Comparison of ENCODE assay signal across 11 cellular contexts in genomic region chr2:7744827-7745226, GRCh38.
DNase-seq lines count a peak whose midpoint lies in the region; ATAC-seq and TF ChIP-seq lines count a peak whose summit lies in the region.
"Had no signal": no experiment of that assay in that cellular context is flagged by ENCODE, and none has a peak within 500 bp of the region (broad histone marks: within the 10 kb centered on the region; RNA-seq: fewer than 3 reads in every experiment).

No MANE protein-coding gene starts in this region.

- no peak overlapping the region for H3K27ac Mint-ChIP-seq in activated CD4-positive, alpha-beta T cell treated with anti-CD3 and anti-CD28 coated beads, Interleukin-2, amount 10 ng/mL, durations not matched to agents 7 days and 5 days
- peak overlapping the region; percentile 2 for H3K27ac Mint-ChIP-seq in activated naive CD8-positive, alpha-beta T cell treated with anti-CD3 and anti-CD28 coated beads for 36 hours
- H3K27ac Mint-ChIP-seq in natural killer cell treated with Interleukin-12 subunit alpha and Interleukin-12 subunit beta and Interleukin-15 and Interleukin-18, amount 100 ng/mL, for 72 hours = peak overlapping the region; percentile 86 to 87

- peaks cover 18% of the 10 kb centered on the region for H3K36me3 Mint-ChIP-seq in activated CD4-positive, alpha-beta T cell treated with anti-CD3 and anti-CD28 coated beads, Interleukin-2, amount 10 ng/mL, durations not matched to agents 7 days and 5 days (ENCODE audit: low read depth)
- peaks cover 18% of the 10 kb centered on the region for H3K36me3 Mint-ChIP-seq in activated naive CD8-positive, alpha-beta T cell treated with anti-CD3 and anti-CD28 coated beads for 36 hours
- peaks cover 56% of the 10 kb centered on the region for H3K36me3 Mint-ChIP-seq in natural killer cell treated with Interleukin-12 subunit alpha and Interleukin-12 subunit beta and Interleukin-15 and Interleukin-18, amount 100 ng/mL, for 72 hours
- H3K36me3 Mint-ChIP-seq: activated naive CD8-positive, alpha-beta T cell had no signal

- POLR2A ChIA-PET in activated CD4-positive, alpha-beta T cell treated with anti-CD3 and anti-CD28 coated beads, Interleukin-2, amount 10 ng/mL, durations not matched to agents 7 days and 5 days (lab: Charles Lee) = no interaction called here

- DNase-seq in activated CD4-positive, alpha-beta T cell treated with anti-CD3 and anti-CD28 coated beads, Interleukin-2, amount 10 ng/mL, durations not matched to agents 7 days and 5 days = peak; percentile 30
- DNase-seq in activated CD4-positive, alpha-beta T cell treated with anti-CD3 and anti-CD28 coated beads, Interleukin-2, amount 50 U/mL, for 4 hours = no peak
- DNase-seq in NCI-H2196 (lab: John Stamatoyannopoulos, UW; ENCODE audit: unreplicated experiment) = peak; percentile 28
- DNase-seq in activated naive CD8-positive, alpha-beta T cell treated with anti-CD3 and anti-CD28 coated beads for 36 hours = peak; percentile 41
- peak; percentile 90 for DNase-seq in natural killer cell treated with Interleukin-12 subunit alpha and Interleukin-12 subunit beta and Interleukin-15 and Interleukin-18, amount 100 ng/mL, for 72 hours (ENCODE audit: low spot score)
- DNase-seq in NCI-H524 treated with DMSO at 0.1 percent for 48 hours (lab: John Stamatoyannopoulos, UW) = no peak
- DNase-seq in GM20000 (ENCODE audit: low spot score) = no peak
- DNase-seq: NCI-H1694 treated with DMSO at 0.1 percent for 48 hours had no signal

- CTCF ChIA-PET in activated CD4-positive, alpha-beta T cell treated with anti-CD3 and anti-CD28 coated beads, Interleukin-2, amount 10 ng/mL, durations not matched to agents 7 days and 5 days (lab: Charles Lee) = interaction anchor here (0.6 to 1.2 kb wide), 5 partner anchors 12 to 184 kb away, joined by 3 read pairs; no protein-coding TSS in a partner anchor

- peaks cover 12% of the 10 kb centered on the region for H3K4me1 Mint-ChIP-seq in activated CD4-positive, alpha-beta T cell treated with anti-CD3 and anti-CD28 coated beads, Interleukin-2, amount 10 ng/mL, durations not matched to agents 7 days and 5 days
- peaks cover 36% of the 10 kb centered on the region for H3K4me1 Mint-ChIP-seq in activated naive CD8-positive, alpha-beta T cell treated with anti-CD3 and anti-CD28 coated beads for 36 hours
- peaks cover 67 to 80% of the 10 kb centered on the region in 2 donors for H3K4me1 Mint-ChIP-seq in natural killer cell treated with Interleukin-12 subunit alpha and Interleukin-12 subunit beta and Interleukin-15 and Interleukin-18, amount 100 ng/mL, for 72 hours (ENCODE audit: low read depth in 2 of 2)

- H3K4me3 Mint-ChIP-seq in activated CD4-positive, alpha-beta T cell treated with anti-CD3 and anti-CD28 coated beads, Interleukin-2, amount 10 ng/mL, durations not matched to agents 7 days and 5 days = no peak overlapping the region
- no peak overlapping the region for H3K4me3 Mint-ChIP-seq in activated naive CD8-positive, alpha-beta T cell treated with anti-CD3 and anti-CD28 coated beads for 36 hours
- H3K4me3 Mint-ChIP-seq in natural killer cell treated with Interleukin-12 subunit alpha and Interleukin-12 subunit beta and Interleukin-15 and Interleukin-18, amount 100 ng/mL, for 72 hours = peak overlapping the region; percentile 79
- H3K4me3 Mint-ChIP-seq: activated naive CD8-positive, alpha-beta T cell had no signal

- no peaks in the 10 kb centered on the region for H3K27me3 Mint-ChIP-seq in activated CD4-positive, alpha-beta T cell treated with anti-CD3 and anti-CD28 coated beads, Interleukin-2, amount 10 ng/mL, durations not matched to agents 7 days and 5 days
- no peaks in the 10 kb centered on the region for H3K27me3 Mint-ChIP-seq in activated naive CD8-positive, alpha-beta T cell treated with anti-CD3 and anti-CD28 coated beads for 36 hours
- no peaks in the 10 kb centered on the region for H3K27me3 Mint-ChIP-seq in natural killer cell treated with Interleukin-12 subunit alpha and Interleukin-12 subunit beta and Interleukin-15 and Interleukin-18, amount 100 ng/mL, for 72 hours
- H3K27me3 Mint-ChIP-seq: activated naive CD8-positive, alpha-beta T cell had no signal

- TF ChIP-seq CTCF in GM20000 (IDR thresholded peaks at IDR 0.05; ENCODE audit: extremely low read depth, missing control alignments) = no peak

- peak; percentile 94 to 96 for ATAC-seq in natural killer cell treated with Interleukin-12 subunit alpha and Interleukin-12 subunit beta and Interleukin-15 and Interleukin-18, amount 100 ng/mL, for 72 hours
- ATAC-seq in GM18520 (IDR thresholded peaks at IDR 0.05; ENCODE audit: unreplicated experiment) = no peak
- ATAC-seq: sciatic nerve had no signal

- peaks cover 21% of the 10 kb centered on the region for H3K9me3 Mint-ChIP-seq in activated CD4-positive, alpha-beta T cell treated with anti-CD3 and anti-CD28 coated beads, Interleukin-2, amount 10 ng/mL, durations not matched to agents 7 days and 5 days
- peaks cover 22% of the 10 kb centered on the region for H3K9me3 Mint-ChIP-seq in activated naive CD8-positive, alpha-beta T cell treated with anti-CD3 and anti-CD28 coated beads for 36 hours
- H3K9me3 Mint-ChIP-seq in natural killer cell treated with Interleukin-12 subunit alpha and Interleukin-12 subunit beta and Interleukin-15 and Interleukin-18, amount 100 ng/mL, for 72 hours = peaks cover 19% of the 10 kb centered on the region

Comparison
In these comparisons a context has a peak if more than half of its experiments do, and no peak if none do; other contexts are left out.
1. DNase-seq: peak in activated CD4-positive, alpha-beta T cell treated with anti-CD3 and anti-CD28 coated beads, Interleukin-2, amount 10 ng/mL, durations not matched to agents 7 days and 5 days (single experiment), NCI-H2196 (single experiment), activated naive CD8-positive, alpha-beta T cell treated with anti-CD3 and anti-CD28 coated beads for 36 hours (single experiment) and natural killer cell treated with Interleukin-12 subunit alpha and Interleukin-12 subunit beta and Interleukin-15 and Interleukin-18, amount 100 ng/mL, for 72 hours (single experiment); none in activated CD4-positive, alpha-beta T cell treated with anti-CD3 and anti-CD28 coated beads, Interleukin-2, amount 50 U/mL, for 4 hours (0 of 2), NCI-H524 treated with DMSO at 0.1 percent for 48 hours (single experiment) and GM20000 (single experiment).